ENCODE assay signal across 9 cellular contexts in the genomic region with DNA sequence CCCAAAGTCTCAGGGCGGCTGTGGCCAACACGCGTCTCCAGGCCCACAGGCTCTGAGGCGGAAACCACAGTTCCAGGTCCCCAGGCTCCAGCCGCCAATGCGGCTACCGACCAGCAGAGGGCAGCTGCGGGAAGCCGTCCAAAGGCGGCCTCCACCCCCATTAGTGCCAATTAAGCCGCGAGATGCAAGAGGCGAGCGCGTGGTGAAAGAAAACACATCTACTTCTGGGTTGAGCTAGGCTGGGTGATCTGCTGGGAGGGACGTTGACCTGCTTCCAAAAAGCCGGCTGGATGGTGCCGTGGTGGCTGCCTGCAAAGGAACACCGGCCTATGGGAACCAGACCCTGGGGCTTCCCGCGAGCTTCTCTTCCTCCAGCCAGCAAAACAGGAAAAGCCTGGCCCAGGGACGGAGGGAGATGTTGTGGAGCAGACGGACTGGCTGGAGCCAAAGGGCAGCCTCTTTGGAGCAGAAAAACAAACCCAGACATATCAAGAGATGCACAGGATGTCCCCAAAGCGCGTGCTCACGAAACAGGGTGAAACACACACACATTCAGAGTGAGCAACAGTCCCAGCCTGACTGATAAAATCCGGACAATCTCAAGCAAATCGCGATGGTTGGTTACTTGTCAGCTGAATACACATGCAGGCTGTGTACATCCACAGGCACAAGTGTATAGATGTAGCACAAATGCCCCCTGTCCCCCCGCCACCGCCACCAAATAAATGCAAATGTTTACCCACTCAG.
DNase-seq lines count a peak whose midpoint lies in the region; ATAC-seq and TF ChIP-seq lines count a peak whose summit lies in the region.
"Had no signal": no experiment of that assay in that cellular context is flagged by ENCODE, and none has a peak within 500 bp of the region (broad histone marks: within the 10 kb centered on the region; RNA-seq: fewer than 3 reads in every experiment).

No MANE protein-coding gene starts in this region.

- H3K4me2 ChIP-seq in OCI-LY3 (ENCODE audit: low read length) (0 out of 2 replicates have a peak overlapping the region, but pooled peaks have one; percentile 10), parathyroid adenoma (ENCODE audit: low read length) (peak overlapping the region; percentile 62)

- intact Hi-C loops in cardiac septum (cut with DNase I) (loop anchor here (1.0 to 10.0 kb wide), 3 partner anchors 411 to 918 kb away; no protein-coding TSS in a partner anchor), aorta (cut with DNase I) (loop anchor here (2.0 to 10.0 kb wide), 3 partner anchors 411 to 928 kb away; no protein-coding TSS in a partner anchor)

- ATAC-seq in GM21619 (IDR thresholded peaks at IDR 0.05; ENCODE audit: unreplicated experiment) (peak; percentile 100), aorta (ENCODE audit: low FRiP score) (peak; percentile 93)
- peak; percentile 46 to 78 for ATAC-seq in activated naive CD4-positive, alpha-beta T cell treated with anti-CD3 and anti-CD28 coated beads, Interleukin-2, amount 50 U/mL, for 72 hours
- ATAC-seq: effector memory CD8-positive, alpha-beta T cell had no signal

- DNase-seq in ELF-1 (ENCODE audit: low read depth, low spot score) (peak; percentile 92), HuH-7 (ENCODE audit: low spot score) (peak; percentile 73), cardiac septum (ENCODE audit: low spot score) (peak; percentile 79), aorta (peak; percentile 81 to 92)
- DNase-seq in activated naive CD4-positive, alpha-beta T cell treated with anti-CD3 and anti-CD28 coated beads, Interleukin-2, amount 50 U/mL, for 72 hours (ENCODE audit: low spot score in 2 of 2), result peak in 1 of 2 donors; percentile 62

- WGBS in aorta, 2 donors, result 8 to 11% methylated on average over 31 of the region's 31 CpGs

- H3K9me3 Mint-ChIP-seq in activated naive CD4-positive, alpha-beta T cell treated with anti-CD3 and anti-CD28 coated beads, Interleukin-2, amount 50 U/mL, for 72 hours, result peaks cover 4% of the 10 kb centered on the region in 2 donors
- H3K9me3 Mint-ChIP-seq: effector memory CD8-positive, alpha-beta T cell had no signal

- H3K79me2 ChIP-seq in OCI-LY3 (ENCODE audit: low read length) (no peaks in the 10 kb centered on the region), parathyroid adenoma (no peaks in the 10 kb centered on the region)

- H3K36me3 ChIP-seq in OCI-LY3 (replicated peaks; ENCODE audit: low read depth, low read length) (no peaks in the 10 kb centered on the region), parathyroid adenoma (ENCODE audit: control insufficient read depth, insufficient read depth, low read length) (no peaks in the 10 kb centered on the region), aorta (ENCODE audit: control insufficient read depth in 1 of 2, insufficient read depth in 2 of 2, low read length in 1 of 2) (no peaks in the 10 kb centered on the region)

- H3K27me3 ChIP-seq in OCI-LY3 (ENCODE audit: low read depth, low read length) (no peaks in the 10 kb centered on the region), parathyroid adenoma (ENCODE audit: control insufficient read depth, insufficient read depth, low read length) (no peaks in the 10 kb centered on the region), aorta (ENCODE audit: control insufficient read depth in 1 of 2, insufficient read depth in 2 of 2, low read length in 1 of 2) (no peaks in the 10 kb centered on the region)

- H3K27ac ChIP-seq in OCI-LY3 (ENCODE audit: low read length) (no peak overlapping the region), parathyroid adenoma (no peak overlapping the region), aorta (ENCODE audit: low read depth in 1 of 2, low read length in 2 of 2) (peak overlapping the region in 1 of 2 donors; percentile 7)

- H3K9me3 ChIP-seq in OCI-LY3 (ENCODE audit: insufficient read depth, low read length) (no peaks in the 10 kb centered on the region), parathyroid adenoma (ENCODE audit: control insufficient read depth, low read length) (no peaks in the 10 kb centered on the region), aorta (ENCODE audit: control insufficient read depth, low read length) (no peaks in the 10 kb centered on the region)

- H4K20me1 ChIP-seq in OCI-LY3 (ENCODE audit: insufficient read depth, low read length), result no peaks in the 10 kb centered on the region

- no peaks in the 10 kb centered on the region for H3K4me1 ChIP-seq in OCI-LY3 (ENCODE audit: low read length)
- H3K4me1 ChIP-seq in parathyroid adenoma, result no peaks in the 10 kb centered on the region
- no peaks in the 10 kb centered on the region for H3K4me1 ChIP-seq in aorta (ENCODE audit: control insufficient read depth in 1 of 2, insufficient read depth in 2 of 2, low read length in 2 of 2)

- peak; percentile 76 for TF ChIP-seq CTCF in OCI-LY3 (IDR thresholded peaks at IDR 0.05; ENCODE audit: low read depth, low read length)
- peak; percentile 70 for TF ChIP-seq CTCF in parathyroid adenoma (IDR thresholded peaks at IDR 0.05)

- no peaks in the 10 kb centered on the region for H3K36me3 Mint-ChIP-seq in activated naive CD4-positive, alpha-beta T cell treated with anti-CD3 and anti-CD28 coated beads, Interleukin-2, amount 50 U/mL, for 72 hours

- no peak overlapping the region for H3K4me3 ChIP-seq in OCI-LY3 (ENCODE audit: low read length)
- peak overlapping the region; percentile 27 for H3K4me3 ChIP-seq in parathyroid adenoma (ENCODE audit: low read depth, low read length)
- no peak overlapping the region for H3K4me3 ChIP-seq in aorta (ENCODE audit: low read length in 2 of 2)

- no peak overlapping the region for H3K27ac Mint-ChIP-seq in activated naive CD4-positive, alpha-beta T cell treated with anti-CD3 and anti-CD28 coated beads, Interleukin-2, amount 50 U/mL, for 72 hours
- H3K27ac Mint-ChIP-seq: effector memory CD8-positive, alpha-beta T cell had no signal

- H3K9ac ChIP-seq in OCI-LY3 (ENCODE audit: low read length), result no peak overlapping the region
- no peak overlapping the region for H3K9ac ChIP-seq in parathyroid adenoma

- no peak overlapping the region for H2AFZ ChIP-seq in OCI-LY3 (ENCODE audit: low read depth, low read length)
- H2AFZ ChIP-seq in parathyroid adenoma, result peak overlapping the region; percentile 45
